Comparison of ENCODE assay signal across 15 cellular contexts in the genomic region with DNA sequence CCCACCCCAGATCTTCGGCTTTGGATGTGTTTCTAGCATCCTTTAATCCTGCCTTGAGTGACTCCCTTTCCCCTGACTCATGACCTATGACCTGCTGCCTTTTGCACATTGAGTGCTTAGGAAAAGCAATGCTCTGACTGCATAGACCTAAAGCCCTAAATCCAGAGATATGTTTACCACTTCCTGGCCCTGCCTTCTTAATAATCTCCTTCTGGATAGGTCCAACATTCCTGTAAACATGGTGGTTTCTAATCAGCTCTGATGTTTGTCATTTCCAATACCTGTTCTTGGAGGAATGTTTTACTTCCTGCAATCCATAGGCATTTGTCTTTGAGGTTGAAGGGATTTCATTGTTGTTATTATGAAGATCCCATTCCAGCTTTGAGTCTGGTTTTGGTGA.
"Had no signal": no experiment of that assay in that cellular context is flagged by ENCODE, and none has a peak within 500 bp of the region (broad histone marks: within the 10 kb centered on the region; RNA-seq: fewer than 3 reads in every experiment).

No MANE protein-coding gene starts in this region.

- H3K27me3 Mint-ChIP-seq: activated naive CD8-positive, alpha-beta T cell; type B pancreatic cell had no signal

- H3K9me3 ChIP-seq: left lung, right atrium auricular region had no signal

- H3K27ac Mint-ChIP-seq: activated CD8-positive, alpha-beta memory T cell treated with anti-CD3 and anti-CD28 coated beads, Interleukin-2, amount 10 ng/mL, durations not matched to agents 7 days and 5 days; activated naive CD8-positive, alpha-beta T cell; memory B cell; stimulated activated effector memory CD8-positive, alpha-beta T cell treated with anti-CD3 and anti-CD28 coated beads, Interleukin-12 subunit alpha, Interleukin-12 subunit beta, amount 100 ng/mL, for 72 hours; T-helper 17 cell; type B pancreatic cell had no signal

- H3K36me3 ChIP-seq: left lung, right atrium auricular region had no signal

- H3K4me1 Mint-ChIP-seq: activated CD8-positive, alpha-beta memory T cell treated with anti-CD3 and anti-CD28 coated beads, Interleukin-2, amount 10 ng/mL, durations not matched to agents 7 days and 5 days; memory B cell; stimulated activated effector memory CD8-positive, alpha-beta T cell treated with anti-CD3 and anti-CD28 coated beads, Interleukin-12 subunit alpha, Interleukin-12 subunit beta, amount 100 ng/mL, for 72 hours; T-helper 17 cell had no signal

- H3K4me3 Mint-ChIP-seq: activated CD8-positive, alpha-beta memory T cell treated with anti-CD3 and anti-CD28 coated beads, Interleukin-2, amount 10 ng/mL, durations not matched to agents 7 days and 5 days; activated naive CD8-positive, alpha-beta T cell; activated T-cell treated with anti-CD3 and anti-CD28 coated beads, Interleukin-2, amount 50 U/mL, for 4 hours; memory B cell; stimulated activated effector memory CD8-positive, alpha-beta T cell treated with anti-CD3 and anti-CD28 coated beads, Interleukin-12 subunit alpha, Interleukin-12 subunit beta, amount 100 ng/mL, for 72 hours; T-helper 17 cell; type B pancreatic cell had no signal

- H3K4me1 ChIP-seq: left lung, parathyroid adenoma, right atrium auricular region had no signal

- ATAC-seq: activated CD8-positive, alpha-beta memory T cell treated with anti-CD3 and anti-CD28 coated beads, Interleukin-2, amount 10 ng/mL, durations not matched to agents 7 days and 5 days; activated T-cell treated with anti-CD3 and anti-CD28 coated beads, Interleukin-2, amount 50 U/mL, for 4 hours; esophagus mucosa; left lung; stimulated activated effector memory CD8-positive, alpha-beta T cell treated with anti-CD3 and anti-CD28 coated beads, Interleukin-12 subunit alpha, Interleukin-12 subunit beta, amount 100 ng/mL, for 72 hours; T-helper 17 cell had no signal

- DNase-seq: activated CD4-positive, alpha-beta T cell treated with anti-CD3 and anti-CD28 coated beads, Interleukin-2, amount 50 U/mL, for 1 hour; activated CD8-positive, alpha-beta memory T cell treated with anti-CD3 and anti-CD28 coated beads, Interleukin-2, amount 10 ng/mL, durations not matched to agents 7 days and 5 days; activated effector memory CD4-positive, alpha-beta T cell treated with anti-CD3 and anti-CD28 coated beads, Interleukin-2, amount 50 U/mL, for 16 hours; activated T-cell treated with anti-CD3 and anti-CD28 coated beads, Interleukin-2, amount 50 U/mL, for 4 hours; cerebellar nuclear complex; foreskin fibroblast; left lung; T-helper 17 cell had no signal

- H3K27ac ChIP-seq: left lung, parathyroid adenoma, right atrium auricular region had no signal

- H3K9me3 Mint-ChIP-seq: activated T-cell treated with anti-CD3 and anti-CD28 coated beads, Interleukin-2, amount 50 U/mL, for 4 hours; memory B cell; stimulated activated effector memory CD8-positive, alpha-beta T cell treated with anti-CD3 and anti-CD28 coated beads, Interleukin-12 subunit alpha, Interleukin-12 subunit beta, amount 100 ng/mL, for 72 hours; type B pancreatic cell had no signal

- H3K36me3 Mint-ChIP-seq: activated CD8-positive, alpha-beta memory T cell treated with anti-CD3 and anti-CD28 coated beads, Interleukin-2, amount 10 ng/mL, durations not matched to agents 7 days and 5 days; memory B cell; stimulated activated effector memory CD8-positive, alpha-beta T cell treated with anti-CD3 and anti-CD28 coated beads, Interleukin-12 subunit alpha, Interleukin-12 subunit beta, amount 100 ng/mL, for 72 hours; type B pancreatic cell had no signal

- H3K4me3 ChIP-seq: left lung, right atrium auricular region had no signal
